In genomic region chr17:74520790-74521480, GRCh38 we compare ENCODE assay signal across 11 cellular contexts. TPM values are rescaled to one million over a fixed set of nuclear protein-coding genes. Genes with fewer than 3 reads are reported as not detected.
A peak's percentile ranks its signal among the peaks of the same experiment; 100 is the strongest.
DNase-seq lines count a peak whose midpoint lies in the region; ATAC-seq and TF ChIP-seq lines count a peak whose summit lies in the region.
"Had no signal": no experiment of that assay in that cellular context is flagged by ENCODE, and none has a peak within 500 bp of the region (broad histone marks: within the 10 kb centered on the region; RNA-seq: fewer than 3 reads in every experiment).

No MANE protein-coding gene starts in this region.

- no peak for TF ChIP-seq CTCF in stomach (IDR thresholded peaks at IDR 0.05)

- H3K4me3 ChIP-seq in stomach = no peak overlapping the region
- H3K4me3 ChIP-seq: prostate gland had no signal

- H3K36me3 Mint-ChIP-seq in T-helper 17 cell (ENCODE audit: low read depth) = no peaks in the 10 kb centered on the region
- peaks cover 0 to 4% (median 0%) of the 10 kb centered on the region in 3 donors for H3K36me3 Mint-ChIP-seq in immature natural killer cell

- DNase-seq in H4 (ENCODE audit: low spot score) = peak; percentile 36
- no peak for DNase-seq in T-helper 17 cell
- DNase-seq in immature natural killer cell = no peak
- DNase-seq in stomach = peak; percentile 22
- DNase-seq in RPMI8226 = no peak
- DNase-seq in NCI-H1694 (lab: John Stamatoyannopoulos, UW) = no peak
- DNase-seq in NCI-H526 (lab: John Stamatoyannopoulos, UW) = no peak
- DNase-seq: cortex of kidney had no signal

- H3K9me3 Mint-ChIP-seq in immature natural killer cell = no peaks in the 10 kb centered on the region

- WGBS in stomach, 5 donors = 81 to 88% (median 86%) methylated on average over 21 of the region's 21 CpGs

- H3K27me3 ChIP-seq in stomach = peaks cover 0 to 8% (median 3%) of the 10 kb centered on the region in 3 donors

- H3K4me1 Mint-ChIP-seq in T-helper 17 cell (no peaks in the 10 kb centered on the region), immature natural killer cell (peaks cover 35 to 41% of the 10 kb centered on the region in 2 donors)

- no peaks in the 10 kb centered on the region for H3K4me1 ChIP-seq in stomach
- H3K4me1 ChIP-seq: prostate gland had no signal

- H3K27me3 Mint-ChIP-seq in T-helper 17 cell (peaks cover 62% of the 10 kb centered on the region), immature natural killer cell (ENCODE audit: low read depth in 3 of 3) (peaks cover 2 to 12% (median 5%) of the 10 kb centered on the region in 3 donors)

- ATAC-seq in T-helper 17 cell (no peak), GM19023 (IDR thresholded peaks at IDR 0.05; ENCODE audit: unreplicated experiment) (no peak)

- H3K4me3 Mint-ChIP-seq in T-helper 17 cell = no peak overlapping the region
- peak overlapping the region; percentile 65 to 77 (median 72) for H3K4me3 Mint-ChIP-seq in immature natural killer cell

- TF ChIP-seq POLR2A in stomach (IDR thresholded peaks at IDR 0.05) = no peak

- intact Hi-C loops in stomach (cut with DNase I; ENCODE audit: low total_unique reads) = no loop called here

- H3K27ac Mint-ChIP-seq in T-helper 17 cell (peak overlapping the region; percentile 14), immature natural killer cell (peak overlapping the region; percentile 78 to 92 (median 87))

- H3K36me3 ChIP-seq in stomach = no peaks in the 10 kb centered on the region
- H3K36me3 ChIP-seq: prostate gland had no signal

- no peak for TF ChIP-seq EP300 in stomach (IDR thresholded peaks at IDR 0.05)

- H3K9me3 ChIP-seq in T-helper 17 cell (ENCODE audit: control insufficient read depth, low read length, poor library complexity, severe bottlenecking) (no peaks in the 10 kb centered on the region), stomach (peaks cover 0 to 14% (median 9%) of the 10 kb centered on the region in 4 donors)
- H3K9me3 ChIP-seq: prostate gland had no signal

- peak overlapping the region in 4 of 5 donors; percentile 46 to 77 (median 58) for H3K27ac ChIP-seq in stomach
- H3K27ac ChIP-seq: prostate gland had no signal

RNA-seq across cellular contexts. Expression of gene CD300LB, which starts 10.3 kb away (rescaled TPM):
- not detected in 2 replicates for total RNA-seq in H4 (2014; rRNA removed; shearing (Covaris generic))
- 1 to 10 TPM in 1 of 2 donors, under 1 TPM in 1; 0.34 to 1.4 TPM for total RNA-seq in T-helper 17 cell
- polyA plus RNA-seq in immature natural killer cell = 1 to 10 TPM; 4.2 to 6.3 (median 5.5) TPM
- not detected for total RNA-seq in stomach
- under 1 TPM in 1 of 3 donors, not detected in 2; 0.25 TPM for polyA plus RNA-seq in stomach
- total RNA-seq: T-helper 1 cell treated with Interleukin-12 subunit alpha and Interleukin-12 subunit beta and Interleukin-4 antibody, amounts not matched to agents 30 ng/mL and 1 ng/mL, for 36 hours had no signal

RNA-seq across cellular contexts. Expression of gene CD300C, which starts 25.0 kb away (rescaled TPM):
- total RNA-seq in H4 (2014; rRNA removed; shearing (Covaris generic)) = 0.37 and 0.45 TPM in 2 replicates
- total RNA-seq in T-helper 17 cell (1 to 10 TPM in 1 of 2 donors, under 1 TPM in 1; 0.37 to 1.2 TPM), stomach (1 to 10 TPM in 1 of 5 donors, not detected in 4; 1.6 TPM)
- polyA plus RNA-seq in immature natural killer cell (10 to 100 TPM; 14.4 to 37.4 (median 21.2) TPM), stomach (under 1 TPM in 2 of 3 donors, not detected in 1; 0.13 to 0.75 TPM)

RNA-seq across cellular contexts. Expression of gene CD300H, which starts 46.4 kb away (rescaled TPM):
- total RNA-seq in H4 (2014; rRNA removed; shearing (Covaris generic)) = 0.78 TPM in 1 of 2 replicates, not detected in the other
- total RNA-seq in T-helper 17 cell (not detected), stomach (not detected)
- polyA plus RNA-seq in immature natural killer cell (1 to 10 TPM in 2 of 3 donors, not detected in 1; 3.2 to 6.4 TPM), stomach (not detected)
- total RNA-seq: prostate gland; T-helper 1 cell treated with Interleukin-12 subunit alpha and Interleukin-12 subunit beta and Interleukin-4 antibody, amounts not matched to agents 30 ng/mL and 1 ng/mL, for 36 hours had no signal

RNA-seq across cellular contexts. Expression of gene CD300A, which starts 54.5 kb away (rescaled TPM):
- total RNA-seq in H4 (2014; rRNA removed; shearing (Covaris generic)) = not detected in 2 replicates
- 1 to 10 TPM; 2.4 to 9.6 TPM for total RNA-seq in T-helper 17 cell
- polyA plus RNA-seq in immature natural killer cell = 100 to 1,000 TPM; 357 to 514 (median 505) TPM
- 1 to 10 TPM in 3 of 5 donors, not detected in 2; 3.1 to 8.0 (median 5.3) TPM for total RNA-seq in stomach
- polyA plus RNA-seq in stomach = 1 to 10 TPM; 1.8 to 4.7 (median 2.7) TPM

Comparison
In these comparisons a context has a peak if more than half of its experiments do, and no peak if none do; other contexts are left out.
1. DNase-seq: peak in H4 (single experiment) and stomach (single experiment); none in T-helper 17 cell (0 of 3), immature natural killer cell (0 of 3), RPMI8226 (single experiment), NCI-H1694 (single experiment) and NCI-H526 (0 of 2).